In the genomic region with DNA sequence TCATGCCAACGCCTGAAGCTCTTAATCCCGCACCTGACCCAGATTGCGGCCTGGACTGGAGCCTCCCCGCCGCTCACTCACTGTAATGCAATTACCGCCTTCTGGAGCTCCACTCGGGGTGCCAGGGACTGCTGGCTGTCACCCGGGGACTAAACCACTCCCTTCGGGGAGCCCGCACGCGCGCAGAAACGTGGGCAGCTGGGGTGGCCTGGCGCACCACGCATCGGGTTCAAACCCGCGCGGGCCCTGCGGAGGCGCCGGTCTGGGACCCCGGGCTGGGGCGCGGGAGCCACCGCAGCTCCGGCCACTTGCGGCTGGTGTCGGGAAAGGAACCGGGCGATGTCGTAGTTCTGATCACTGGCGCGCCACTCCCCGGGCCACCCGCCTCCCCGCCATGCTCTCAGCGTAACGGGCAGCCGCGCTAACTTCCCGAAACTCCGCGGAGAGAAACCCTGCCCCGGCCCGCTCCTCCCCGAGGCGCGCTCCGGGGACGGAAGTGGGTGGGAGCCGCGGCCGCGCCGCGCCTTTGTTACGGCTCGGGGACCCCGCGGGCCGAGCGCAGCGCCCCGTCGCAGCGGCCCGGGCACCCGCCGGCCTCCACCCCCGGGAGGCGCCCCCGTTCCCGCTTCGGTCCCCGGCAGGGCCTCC, we compare ENCODE assay signal across 8 cellular contexts.
DNase-seq lines count a peak whose midpoint lies in the region; ATAC-seq and TF ChIP-seq lines count a peak whose summit lies in the region.

No MANE protein-coding gene starts in this region.

- H3K9me3 Mint-ChIP-seq in activated naive CD4-positive, alpha-beta T cell treated with anti-CD3 and anti-CD28 coated beads, Interleukin-2, amount 50 U/mL, for 72 hours: no peaks in the 10 kb centered on the region

- no peaks in the 10 kb centered on the region for H3K9me3 ChIP-seq in A673 (ENCODE audit: low read depth, low read length, poor library complexity, severe bottlenecking)
- no peaks in the 10 kb centered on the region for H3K9me3 ChIP-seq in heart right ventricle
- no peaks in the 10 kb centered on the region for H3K9me3 ChIP-seq in psoas muscle

- no peaks in the 10 kb centered on the region for H3K36me3 Mint-ChIP-seq in activated naive CD4-positive, alpha-beta T cell treated with anti-CD3 and anti-CD28 coated beads, Interleukin-2, amount 50 U/mL, for 72 hours

- ATAC-seq in GM18861 (IDR thresholded peaks at IDR 0.05; ENCODE audit: unreplicated experiment) (peak; percentile 43), HG03066 (IDR thresholded peaks at IDR 0.05; ENCODE audit: low read depth, unreplicated experiment) (peak; percentile 45), heart right ventricle (peak; percentile 34 to 72 (median 50)), psoas muscle (peak; percentile 33 to 60 (median 47))
- ATAC-seq in activated naive CD4-positive, alpha-beta T cell treated with anti-CD3 and anti-CD28 coated beads, Interleukin-2, amount 50 U/mL, for 72 hours: peak; percentile 64 to 67

- CTCF ChIA-PET in A673 (lab: Charles Lee): no interaction called here

- H3K36me3 ChIP-seq in A673 (ENCODE audit: insufficient read depth, low read length, poor library complexity, severe bottlenecking) (no peaks in the 10 kb centered on the region), heart right ventricle (no peaks in the 10 kb centered on the region), psoas muscle (ENCODE audit: insufficient read depth in 1 of 2, low read depth in 1 of 2) (peaks cover 0 to 3% of the 10 kb centered on the region in 2 donors)

- TF ChIP-seq CTCF in A673 (conservative IDR thresholded peaks at IDR 0.05; ENCODE audit: low read depth, low read length) (no peak), heart right ventricle (IDR thresholded peaks at IDR 0.05) (no peak), psoas muscle (IDR thresholded peaks at IDR 0.05) (no peak)

- H3K4me3 ChIP-seq in A673 (ENCODE audit: low read depth, low read length, poor library complexity, severe bottlenecking) (peak overlapping the region; percentile 86), heart right ventricle (peak overlapping the region; percentile 73 to 97 (median 90)), psoas muscle (peak overlapping the region; percentile 94)

- peak overlapping the region; percentile 75 for H3K27ac ChIP-seq in A673 (ENCODE audit: low read depth, low read length, poor library complexity, severe bottlenecking)
- H3K27ac ChIP-seq in heart right ventricle: peak overlapping the region; percentile 93 to 99 (median 97)
- H3K27ac ChIP-seq in psoas muscle: peak overlapping the region; percentile 98

- H3K4me1 ChIP-seq in A673 (ENCODE audit: insufficient read depth, low read length, poor library complexity, severe bottlenecking): no peaks in the 10 kb centered on the region
- H3K4me1 ChIP-seq in heart right ventricle: peaks cover 5 to 29% (median 19%) of the 10 kb centered on the region in 9 donors
- peaks cover 40% of the 10 kb centered on the region for H3K4me1 ChIP-seq in psoas muscle

- peak overlapping the region in 1 of 2 donors; percentile 82 for H3K27ac Mint-ChIP-seq in activated naive CD4-positive, alpha-beta T cell treated with anti-CD3 and anti-CD28 coated beads, Interleukin-2, amount 50 U/mL, for 72 hours

- no TSS peak for BruUV-seq in A673 (replicated peaks; lab: Mats Ljungman, UMichigan)

- peak; percentile 71 for DNase-seq in A673 (ENCODE audit: low spot score)
- peak; percentile 54 for DNase-seq in RPMI8226
- DNase-seq in activated naive CD4-positive, alpha-beta T cell treated with anti-CD3 and anti-CD28 coated beads, Interleukin-2, amount 50 U/mL, for 72 hours (ENCODE audit: low spot score in 2 of 2): peak; percentile 55 to 64
- DNase-seq in heart right ventricle: peak; percentile 77 to 78
- DNase-seq in psoas muscle: peak; percentile 75 to 91
- no peak for DNase-seq in NCI-H510A (lab: John Stamatoyannopoulos, UW)

- H3K27me3 ChIP-seq in A673 (replicated peaks; ENCODE audit: insufficient read depth, low read depth, low read length, poor library complexity) (no peaks in the 10 kb centered on the region), heart right ventricle (no peaks in the 10 kb centered on the region), psoas muscle (ENCODE audit: insufficient read depth in 3 of 3, low read length in 2 of 3) (no peaks in the 10 kb centered on the region)

- WGBS in heart right ventricle, 2 donors: 0 to 1% methylated on average over 68 to 77 of the region's 77 CpGs
- 0 to 1% (median 1%) methylated on average over 48 to 77 of the region's 77 CpGs for WGBS in psoas muscle, 3 donors

- intact Hi-C loops in A673 (cut with micrococcal nuclease; ENCODE audit: unreplicated experiment) (loop anchor here (5.0 to 10.0 kb wide), 2 partner anchors 103 to 220 kb away; a partner anchor contains a TSS), heart right ventricle (cut with DNase I) (loop anchor here in 9 of 10 donors (2.0 to 10.0 kb wide), 13 partner anchors 90 to 270 kb away; a partner anchor contains a TSS), psoas muscle (cut with DNase I) (loop anchor here (5.0 to 10.0 kb wide), 7 partner anchors 47 to 210 kb away; no protein-coding TSS in a partner anchor)

- POLR2A ChIA-PET in A673 (lab: Charles Lee; ENCODE audit: low non-redundant PET): no interaction called here
